Comparison of ENCODE assay signal across 12 cellular contexts in the genomic region with DNA sequence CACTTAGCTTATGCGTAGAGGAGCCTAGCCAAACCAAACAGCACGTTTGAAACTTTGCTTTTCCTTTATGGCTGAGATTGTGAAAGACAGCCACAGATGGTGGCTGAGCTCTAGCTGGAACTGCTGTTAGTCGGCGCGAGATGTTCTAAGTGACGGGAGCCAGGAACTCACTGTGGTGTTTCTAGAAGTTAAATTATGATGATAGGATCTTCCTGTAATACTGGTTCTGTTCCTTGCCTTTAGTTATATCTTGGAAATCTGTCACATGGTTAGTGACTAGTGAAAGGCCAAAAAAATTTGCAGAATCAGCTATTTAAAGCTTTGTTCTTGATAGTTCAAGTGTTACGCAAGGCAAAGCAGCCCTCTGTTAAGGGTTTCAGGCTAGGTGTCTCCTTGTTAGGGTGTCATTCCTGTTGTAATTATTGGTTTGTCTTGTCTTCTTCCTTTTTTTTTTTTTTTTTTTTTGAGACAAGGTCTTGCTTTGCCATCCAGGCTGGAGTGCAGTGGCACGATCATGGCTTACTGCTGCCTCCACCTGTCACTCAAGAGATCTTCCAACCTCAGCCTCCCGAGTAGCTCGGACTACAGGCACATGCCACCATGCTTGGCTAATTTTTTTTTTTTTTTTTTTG. TPM values are rescaled to one million over a fixed set of nuclear protein-coding genes. Genes with fewer than 3 reads are reported as not detected.
DNase-seq lines count a peak whose midpoint lies in the region; ATAC-seq and TF ChIP-seq lines count a peak whose summit lies in the region.
"Had no signal": no experiment of that assay in that cellular context is flagged by ENCODE, and none has a peak within 500 bp of the region (broad histone marks: within the 10 kb centered on the region; RNA-seq: fewer than 3 reads in every experiment).

No MANE protein-coding gene starts in this region.

- no peaks in the 10 kb centered on the region for H3K36me3 ChIP-seq in IMR-90 (ENCODE audit: control insufficient read depth, insufficient read depth, low read length)

- H3K4ac ChIP-seq in IMR-90 (ENCODE audit: low read depth, low read length): no peak overlapping the region

- H3K9ac ChIP-seq in IMR-90 (ENCODE audit: low read depth, low read length): no peak overlapping the region

- no peak overlapping the region for H2BK15ac ChIP-seq in IMR-90 (ENCODE audit: low read depth, low read length)

- ATAC-seq in IMR-90 (ENCODE audit: low read depth): no peak; the same call in 1 of the 2 replicates
- no peak for ATAC-seq in WTC11
- ATAC-seq in left ventricle myocardium superior: peak; percentile 29
- no peak for ATAC-seq in GM18867 (IDR thresholded peaks at IDR 0.05; ENCODE audit: unreplicated experiment)
- no peak for ATAC-seq in HG02798 (IDR thresholded peaks at IDR 0.05; ENCODE audit: poor library complexity, unreplicated experiment)

- TF ChIP-seq RAD21 in IMR-90 (IDR thresholded peaks at IDR 0.05; ENCODE audit: low read length): no peak

- H3K4me1 ChIP-seq in IMR-90 (ENCODE audit: control insufficient read depth, insufficient read depth, low read length): peaks cover 5% of the 10 kb centered on the region; the same call in 1 of the 2 replicates

- no peak overlapping the region for H2AK9ac ChIP-seq in IMR-90 (replicated peaks; ENCODE audit: low read depth, low read length, poor library complexity)

- no peak overlapping the region for H2AK5ac ChIP-seq in IMR-90 (ENCODE audit: low read depth, low read length)

- no peak overlapping the region for H3K4me3 Mint-ChIP-seq in WTC11

- H4K5ac ChIP-seq in IMR-90 (ENCODE audit: low read depth, low read length): no peak overlapping the region

- no peak overlapping the region for H3K23ac ChIP-seq in IMR-90 (ENCODE audit: low read depth, low read length)

- peaks cover 15% of the 10 kb centered on the region for H4K20me1 ChIP-seq in IMR-90 (ENCODE audit: insufficient read depth, low read length)

- no peaks in the 10 kb centered on the region for H3K9me1 ChIP-seq in IMR-90 (ENCODE audit: insufficient read depth, low read length)

- H3K79me1 ChIP-seq in IMR-90 (ENCODE audit: low read depth in 1 of 2, low read length in 2 of 2): peaks cover 0 to 38% of the 10 kb centered on the region in 2 experiments; a peak in 2 of 4 replicates

- peaks cover 87% of the 10 kb centered on the region for H3K4me1 Mint-ChIP-seq in WTC11

- DNase-seq in IMR-90 (peak; percentile 42), WTC11 (ENCODE audit: low spot score) (no peak), left ventricle myocardium superior (peak; percentile 42), stromal cell of bone marrow (ENCODE audit: low read depth) (peak; percentile 78), GM13977 (ENCODE audit: low spot score) (no peak)
- no peak for DNase-seq in stimulated activated CD4-positive, alpha-beta T cell treated with anti-CD3 and anti-CD28 coated beads, Interleukin-4, amount 100 ng/mL, for 4 hours
- DNase-seq: central memory CD4-positive, alpha-beta T cell; EL; NCI-H774; stimulated activated CD4-positive, alpha-beta T cell treated with anti-CD3 and anti-CD28 coated beads, Interleukin-4, amount 100 ng/mL, for 24 hours had no signal

- no peak overlapping the region for H3K27ac ChIP-seq in IMR-90 (ENCODE audit: insufficient read depth, low read length)

- TF ChIP-seq CTCF in IMR-90 (conservative IDR thresholded peaks at IDR 0.05; ENCODE audit: low read depth, low read length) (no peak), WTC11 (IDR thresholded peaks at IDR 0.05) (no peak), GM13977 (IDR thresholded peaks at IDR 0.05; ENCODE audit: extremely low read depth, insufficient read depth, missing control alignments) (no peak)

- TF ChIP-seq POLR2A in IMR-90 (IDR thresholded peaks at IDR 0.05; ENCODE audit: low read depth, low read length): no peak

- no peaks in the 10 kb centered on the region for H3K9me3 Mint-ChIP-seq in WTC11

- in situ Hi-C loops in IMR-90 (cut with MboI; ENCODE audit: low sequenced_read_pairs) (no loop called here), GM13977 (cut with MboI; ENCODE audit: low pct_unique_long_range_greater_than_20kb, low sequenced_read_pairs, unreplicated experiment) (no loop called here)

- POLR2A ChIA-PET in IMR-90 (lab: Charles Lee; ENCODE audit: unreplicated experiment) (no interaction called here), WTC11 (lab: Charles Lee) (interaction anchor here (0.7 kb wide), 1 partner anchor 1279 kb away, joined by 5 read pairs; no protein-coding TSS in a partner anchor)

- H3K18ac ChIP-seq in IMR-90 (ENCODE audit: low read depth, low read length): no peak overlapping the region

- H2BK5ac ChIP-seq in IMR-90 (ENCODE audit: low read depth, low read length, poor library complexity, severe bottlenecking): no peak overlapping the region

- H3K14ac ChIP-seq in IMR-90 (replicated peaks; ENCODE audit: low read depth, low read length): no peak overlapping the region

- H3K27me3 ChIP-seq in IMR-90 (ENCODE audit: control insufficient read depth, insufficient read depth, low read length): no peaks in the 10 kb centered on the region

- no peaks in the 10 kb centered on the region for H3K27me3 Mint-ChIP-seq in WTC11 (ENCODE audit: low read depth)

- no peak overlapping the region for H3K4me2 ChIP-seq in IMR-90 (ENCODE audit: low read depth, low read length)

- WGBS in IMR-90 (ENCODE audit: extremely low coverage in 2 of 2, insufficient read length in 1 of 2), 2 experiments: no CpG with 5 or more reads among the region's 10 CpGs

- H3K56ac ChIP-seq in IMR-90 (ENCODE audit: extremely low read depth, insufficient read depth, low read length): no peak overlapping the region

- dilution Hi-C loops in IMR-90 (cut with HindIII; ENCODE audit: low sequenced_read_pairs, unreplicated experiment): no loop called here

- H2BK120ac ChIP-seq in IMR-90 (ENCODE audit: low read depth, low read length): no peak overlapping the region

- no peaks in the 10 kb centered on the region for H3K36me3 Mint-ChIP-seq in WTC11

- H3K27ac Mint-ChIP-seq in WTC11: peak overlapping the region; percentile 87

- H2BK20ac ChIP-seq in IMR-90 (ENCODE audit: low read depth, low read length): no peak overlapping the region

- no peak overlapping the region for H4K8ac ChIP-seq in IMR-90 (ENCODE audit: low read depth in 2 of 2, low read length in 2 of 2)

- no peaks in the 10 kb centered on the region for H3K9me3 ChIP-seq in IMR-90 (ENCODE audit: control insufficient read depth, insufficient read depth, low read length)

- CTCF ChIA-PET in IMR-90 (lab: Yijun Ruan, JAX) (no interaction called here), WTC11 (lab: Charles Lee) (interaction anchor here (0.7 to 1.1 kb wide), 3 partner anchors 16 to 159 kb away, joined by 3 to 5 read pairs (median 4); no protein-coding TSS in a partner anchor)

- no peak overlapping the region for H4K91ac ChIP-seq in IMR-90 (ENCODE audit: insufficient read depth, low read depth, low read length)

- BruUV-seq in IMR-90 (replicated peaks; lab: Mats Ljungman, UMichigan): no TSS peak

- intact Hi-C loops in IMR-90 (cut with micrococcal nuclease): no loop called here
- intact Hi-C loops in left ventricle myocardium superior (cut with micrococcal nuclease): no loop called here

- H3K4me3 ChIP-seq in IMR-90 (ENCODE audit: insufficient read depth, low read depth, low read length): no peak overlapping the region

- H2AFZ ChIP-seq in IMR-90 (replicated peaks; ENCODE audit: low read length, poor library complexity): no peak overlapping the region

TF ChIP-seq in IMR-90, 13 proteins besides CTCF, POLR2A, EP300 and RAD21:
- TF ChIP-seq CHD1 (IDR thresholded peaks at IDR 0.05; ENCODE audit: low read depth, low read length) (no peak), MAFK (IDR thresholded peaks at IDR 0.05; ENCODE audit: low read depth, low read length) (peak; percentile 88)

TF ChIP-seq in WTC11, 78 proteins besides CTCF, POLR2A, EP300 and RAD21 (continues in another document):
- TF ChIP-seq SOX15 (CRISPR knock-in tag; IDR thresholded peaks at IDR 0.05) (no peak), ZNF219 (CRISPR knock-in tag; IDR thresholded peaks at IDR 0.05; ENCODE audit: borderline replicate concordance) (no peak), ELF4 (CRISPR knock-in tag; IDR thresholded peaks at IDR 0.05; ENCODE audit: low read depth) (no peak), FOXP1 (CRISPR knock-in tag; IDR thresholded peaks at IDR 0.05; ENCODE audit: borderline replicate concordance) (no peak)
- TF ChIP-seq, protein P1, sequence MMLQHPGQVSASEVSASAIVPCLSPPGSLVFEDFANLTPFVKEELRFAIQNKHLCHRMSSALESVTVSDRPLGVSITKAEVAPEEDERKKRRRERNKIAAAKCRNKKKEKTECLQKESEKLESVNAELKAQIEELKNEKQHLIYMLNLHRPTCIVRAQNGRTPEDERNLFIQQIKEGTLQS (CRISPR knock-in tag; conservative IDR thresholded peaks at IDR 0.05): no peak
- TF ChIP-seq, protein P2, sequence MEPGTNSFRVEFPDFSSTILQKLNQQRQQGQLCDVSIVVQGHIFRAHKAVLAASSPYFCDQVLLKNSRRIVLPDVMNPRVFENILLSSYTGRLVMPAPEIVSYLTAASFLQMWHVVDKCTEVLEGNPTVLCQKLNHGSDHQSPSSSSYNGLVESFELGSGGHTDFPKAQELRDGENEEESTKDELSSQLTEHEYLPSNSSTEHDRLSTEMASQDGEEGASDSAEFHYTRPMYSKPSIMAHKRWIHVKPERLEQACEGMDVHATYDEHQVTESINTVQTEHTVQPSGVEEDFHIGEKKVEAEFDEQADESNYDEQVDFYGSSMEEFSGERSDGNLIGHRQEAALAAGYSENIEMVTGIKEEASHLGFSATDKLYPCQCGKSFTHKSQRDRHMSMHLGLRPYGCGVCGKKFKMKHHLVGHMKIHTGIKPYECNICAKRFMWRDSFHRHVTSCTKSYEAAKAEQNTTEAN (CRISPR knock-in tag; IDR thresholded peaks at IDR 0.05): no peak

RNA-seq across cellular contexts. Expression of a gene that starts 22.6 kb away (rescaled TPM):
- total RNA-seq in IMR-90 (2012; rRNA removed) (23.1 and 30.3 TPM in 2 replicates), WTC11 (2021) (169 to 180 TPM (median 172 TPM) in 3 replicates), left ventricle myocardium superior (163 TPM)
- polyA plus RNA-seq in IMR-90 (2012; rRNA removed): 7.7 and 12.4 TPM in 2 replicates
- 4.8 and 7.6 TPM in 2 replicates for polyA plus RNA-seq in IMR-90 (2012; cell fraction: cytosol; rRNA removed)
- 1.4 and 6.5 TPM in 2 replicates for polyA plus RNA-seq in IMR-90 (2012; cell fraction: nucleus; rRNA removed; ENCODE audit: low replicate concordance)

Comparison
In these comparisons a context has a peak if more than half of its experiments do, and no peak if none do; other contexts are left out.
1. DNase-seq: peak in IMR-90 (single experiment), left ventricle myocardium superior (single experiment) and stromal cell of bone marrow (single experiment); none in WTC11 (single experiment), GM13977 (single experiment) and stimulated activated CD4-positive, alpha-beta T cell treated with anti-CD3 and anti-CD28 coated beads, Interleukin-4, amount 100 ng/mL, for 4 hours (0 of 2).